15 cellular contexts compared by ENCODE assay signal in genomic region chr13:75763511-75763910, GRCh38.
A peak's percentile ranks its signal among the peaks of the same experiment; 100 is the strongest.
DNase-seq lines count a peak whose midpoint lies in the region; ATAC-seq and TF ChIP-seq lines count a peak whose summit lies in the region.
"Had no signal": no experiment of that assay in that cellular context is flagged by ENCODE, and none has a peak within 500 bp of the region (broad histone marks: within the 10 kb centered on the region; RNA-seq: fewer than 3 reads in every experiment).

No MANE protein-coding gene starts in this region.

- no peaks in the 10 kb centered on the region for H3K9me3 Mint-ChIP-seq in CD4-positive, alpha-beta T cell
- no peaks in the 10 kb centered on the region for H3K9me3 Mint-ChIP-seq in naive thymus-derived CD8-positive, alpha-beta T cell
- H3K9me3 Mint-ChIP-seq in stimulated activated memory B cell treated with anti-CD40 and anti-IgM and Interleukin-4, amounts not matched to agents 10 μg/mL and 1 μg/mL and 100 μg/mL, for 72 hours, result no peaks in the 10 kb centered on the region

- no peak for TF ChIP-seq EP300 in gastroesophageal sphincter (IDR thresholded peaks at IDR 0.05)

- peak overlapping the region; percentile 91 for H3K27ac Mint-ChIP-seq in CD4-positive, alpha-beta T cell
- peak overlapping the region; percentile 81 to 99 (median 95) for H3K27ac Mint-ChIP-seq in naive thymus-derived CD8-positive, alpha-beta T cell
- no peak overlapping the region for H3K27ac Mint-ChIP-seq in stimulated activated memory B cell treated with anti-CD40 and anti-IgM and Interleukin-4, amounts not matched to agents 10 μg/mL and 1 μg/mL and 100 μg/mL, for 72 hours

- H3K4me1 Mint-ChIP-seq in CD4-positive, alpha-beta T cell (ENCODE audit: low read depth), result peaks cover 71% of the 10 kb centered on the region
- H3K4me1 Mint-ChIP-seq in naive thymus-derived CD8-positive, alpha-beta T cell, result peaks cover 30 to 77% (median 61%) of the 10 kb centered on the region in 4 donors
- peaks cover 26% of the 10 kb centered on the region for H3K4me1 Mint-ChIP-seq in stimulated activated memory B cell treated with anti-CD40 and anti-IgM and Interleukin-4, amounts not matched to agents 10 μg/mL and 1 μg/mL and 100 μg/mL, for 72 hours

- no peak for TF ChIP-seq CTCF in CD4-positive, alpha-beta T cell (IDR thresholded peaks at IDR 0.05)
- TF ChIP-seq CTCF in LNCaP clone FGC (IDR thresholded peaks at IDR 0.05; ENCODE audit: control insufficient read depth, extremely low read depth, insufficient read depth) (no peak), esophagus squamous epithelium (IDR thresholded peaks at IDR 0.05) (no peak), gastroesophageal sphincter (IDR thresholded peaks at IDR 0.05) (no peak)

- POLR2A ChIA-PET in CD4-positive, alpha-beta T cell (lab: Charles Lee), result interaction anchor here (2.5 to 4.7 kb wide), 3 partner anchors 28 to 1122 kb away, joined by 10 to 76 read pairs (median 21); partner anchors contain the start of gene KCTD12
- POLR2A ChIA-PET in naive thymus-derived CD8-positive, alpha-beta T cell (lab: Charles Lee), result interaction anchor here (0.7 to 5.6 kb wide), 5 partner anchors 14 to 1563 kb away, joined by 3 to 39 read pairs (median 3); partner anchors contain the start of gene MYCBP2

- H3K4me3 Mint-ChIP-seq in CD4-positive, alpha-beta T cell, result peak overlapping the region; percentile 21
- H3K4me3 Mint-ChIP-seq in naive thymus-derived CD8-positive, alpha-beta T cell, result peak overlapping the region in 9 of 10 donors; percentile 35 to 92 (median 87)
- H3K4me3 Mint-ChIP-seq in stimulated activated memory B cell treated with anti-CD40 and anti-IgM and Interleukin-4, amounts not matched to agents 10 μg/mL and 1 μg/mL and 100 μg/mL, for 72 hours, result no peak overlapping the region

- TF ChIP-seq POLR2A in esophagus squamous epithelium (IDR thresholded peaks at IDR 0.05) (no peak), gastroesophageal sphincter (IDR thresholded peaks at IDR 0.05) (no peak)

- intact Hi-C loops in CD4-positive, alpha-beta T cell (cut with DNase I, micrococcal nuclease), result loop anchor here (5.0 kb wide), 3 partner anchors 34 to 74 kb away; no protein-coding TSS in a partner anchor
- intact Hi-C loops in esophagus squamous epithelium (cut with DNase I), result no loop called here

- no peaks in the 10 kb centered on the region for H3K27me3 ChIP-seq in CD4-positive, alpha-beta T cell (ENCODE audit: control insufficient read depth, insufficient read depth, low read length)
- H3K27me3 ChIP-seq in esophagus squamous epithelium, result no peaks in the 10 kb centered on the region
- H3K27me3 ChIP-seq in gastroesophageal sphincter, result no peaks in the 10 kb centered on the region

- no peaks in the 10 kb centered on the region for H3K9me3 ChIP-seq in CD4-positive, alpha-beta T cell (ENCODE audit: control insufficient read depth, low read length)
- H3K9me3 ChIP-seq in esophagus squamous epithelium (no peaks in the 10 kb centered on the region), gastroesophageal sphincter (no peaks in the 10 kb centered on the region)

- peaks cover 9% of the 10 kb centered on the region for H3K36me3 Mint-ChIP-seq in CD4-positive, alpha-beta T cell (ENCODE audit: low read depth)
- H3K36me3 Mint-ChIP-seq in naive thymus-derived CD8-positive, alpha-beta T cell, result peaks cover 0 to 4% (median 2%) of the 10 kb centered on the region in 3 donors
- peaks cover 8% of the 10 kb centered on the region for H3K36me3 Mint-ChIP-seq in stimulated activated memory B cell treated with anti-CD40 and anti-IgM and Interleukin-4, amounts not matched to agents 10 μg/mL and 1 μg/mL and 100 μg/mL, for 72 hours

- CTCF ChIA-PET in CD4-positive, alpha-beta T cell (lab: Charles Lee), result no interaction called here

- 59 to 76% methylated on average over 3 of the region's 3 CpGs for WGBS in esophagus squamous epithelium, 2 donors
- WGBS in gastroesophageal sphincter (ENCODE audit: low coverage in 1 of 2), 2 donors, result 83 to 100% methylated on average over 1 to 3 of the region's 3 CpGs

- H3K4me1 ChIP-seq in esophagus squamous epithelium, result peaks cover 5 to 47% (median 6%) of the 10 kb centered on the region in 3 donors
- peaks cover 0 to 33% (median 0%) of the 10 kb centered on the region in 3 donors for H3K4me1 ChIP-seq in gastroesophageal sphincter

- DNase-seq in CD4-positive, alpha-beta T cell, result no peak
- peak; percentile 21 for DNase-seq in LNCaP clone FGC (ENCODE audit: low read depth)
- no peak for DNase-seq in esophagus squamous epithelium (lab: John Stamatoyannopoulos, UW)
- no peak for DNase-seq in naive thymus-derived CD8-positive, alpha-beta T cell
- DNase-seq: activated CD8-positive, alpha-beta memory T cell treated with anti-CD3 and anti-CD28 coated beads for 24 hours; central memory CD4-positive, alpha-beta T cell; DMS79; glutamatergic neuron; Karpas-422; kidney glomerular epithelial cell; stimulated activated naive CD4-positive, alpha-beta T cell had no signal

- H3K27ac ChIP-seq in CD4-positive, alpha-beta T cell (ENCODE audit: low read depth, low read length), result no peak overlapping the region
- H3K27ac ChIP-seq in esophagus squamous epithelium (peak overlapping the region; percentile 82 to 91 (median 86)), gastroesophageal sphincter (no peak overlapping the region)

- ATAC-seq in CD4-positive, alpha-beta T cell (ENCODE audit: poor library complexity), result no peak
- ATAC-seq in naive thymus-derived CD8-positive, alpha-beta T cell, result no peak
- ATAC-seq in GM18520 (IDR thresholded peaks at IDR 0.05; ENCODE audit: unreplicated experiment) (no peak), gastroesophageal sphincter (no peak), HG03354 (IDR thresholded peaks at IDR 0.05; ENCODE audit: poor library complexity, severe bottlenecking, unreplicated experiment) (no peak)
- ATAC-seq in stimulated activated memory B cell treated with anti-CD40 and anti-IgM and Interleukin-4, amounts not matched to agents 10 μg/mL and 1 μg/mL and 100 μg/mL, for 72 hours, result no peak

- H3K36me3 ChIP-seq in esophagus squamous epithelium (no peaks in the 10 kb centered on the region), gastroesophageal sphincter (no peaks in the 10 kb centered on the region)

- H3K4me3 ChIP-seq in LNCaP clone FGC (ENCODE audit: low read depth, low read length), result no peak overlapping the region
- H3K4me3 ChIP-seq in esophagus squamous epithelium, result peak overlapping the region; percentile 22 to 58 (median 43)
- no peak overlapping the region for H3K4me3 ChIP-seq in gastroesophageal sphincter

- H3K27me3 Mint-ChIP-seq in CD4-positive, alpha-beta T cell, result no peaks in the 10 kb centered on the region
- no peaks in the 10 kb centered on the region for H3K27me3 Mint-ChIP-seq in naive thymus-derived CD8-positive, alpha-beta T cell
- no peaks in the 10 kb centered on the region for H3K27me3 Mint-ChIP-seq in stimulated activated memory B cell treated with anti-CD40 and anti-IgM and Interleukin-4, amounts not matched to agents 10 μg/mL and 1 μg/mL and 100 μg/mL, for 72 hours

Comparison
In these comparisons a context has a peak if more than half of its experiments do, and no peak if none do; other contexts are left out.
1. H3K27ac ChIP-seq: peak in esophagus squamous epithelium (4 of 4); none in CD4-positive, alpha-beta T cell (single experiment) and gastroesophageal sphincter (0 of 4).
2. H3K4me3 ChIP-seq: peak in esophagus squamous epithelium (4 of 4); none in LNCaP clone FGC (single experiment) and gastroesophageal sphincter (0 of 2).